Comparison of ENCODE assay signal across 8 cellular contexts in genomic region chr19:36528194-36528920, GRCh38. TPM values are rescaled to one million over a fixed set of nuclear protein-coding genes. Genes with fewer than 3 reads are reported as not detected.
DNase-seq lines count a peak whose midpoint lies in the region; ATAC-seq and TF ChIP-seq lines count a peak whose summit lies in the region.

Gene ZNF260, minus strand, starts transcription at chr19:36528271. Its CDS starts 13,033 bp downstream, at chr19:36515238.

- peak within 1 kb of the TSS; percentile 88 to 93 for H3K9ac ChIP-seq in colonic mucosa (ENCODE audit: low read depth in 2 of 2, low read length in 2 of 2)

- DNase-seq in Ammon's horn (ENCODE audit: low spot score) (peak; percentile 98), NCI-H524 treated with DMSO at 0.1 percent for 48 hours (lab: John Stamatoyannopoulos, UW) (peak; percentile 91), colonic mucosa (peak; percentile 97), kidney tubule cell (ENCODE audit: low spot score) (peak; percentile 94)
- peak; percentile 95 for DNase-seq in activated CD4-positive, alpha-beta T cell treated with anti-CD3 and anti-CD28 coated beads for 48 hours
- peak; percentile 75 to 83 for DNase-seq in stimulated activated CD4-positive, alpha-beta T cell treated with anti-CD3 and anti-CD28 coated beads, Interleukin-1b, Interleukin-23, amount 100 ng/mL, for 1 hour (ENCODE audit: low read depth in 2 of 2)

- H3K27ac ChIP-seq in colonic mucosa = peak within 1 kb of the TSS; percentile 74

- H3K4me1 ChIP-seq in colonic mucosa = no peaks in the 10 kb centered on the region

- intact Hi-C loops in colonic mucosa (cut with DNase I) = no loop called here

- peak within 1 kb of the TSS; percentile 64 for H3K4me3 ChIP-seq in colonic mucosa

- peak; percentile 84 for TF ChIP-seq POLR2A in GM19193 (IDR thresholded peaks at IDR 0.05; ENCODE audit: extremely low read depth, insufficient read depth, insufficient read length)

- peak; percentile 89 for ATAC-seq in HG03439 (IDR thresholded peaks at IDR 0.05; ENCODE audit: unreplicated experiment)

- no peaks in the 10 kb centered on the region for H3K9me3 ChIP-seq in colonic mucosa

- H3K36me3 ChIP-seq in colonic mucosa = no peaks in the 10 kb centered on the region

- no peaks in the 10 kb centered on the region for H3K27me3 ChIP-seq in colonic mucosa

- no peak for TF ChIP-seq CTCF in colonic mucosa (IDR thresholded peaks at IDR 0.05)

RNA-seq across cellular contexts. Expression of gene ZNF260, which starts in this region (rescaled TPM):
- 1 to 10 TPM; 4.8 to 6.4 TPM for total RNA-seq in colonic mucosa

Comparison
In these comparisons a context has a peak if more than half of its experiments do, and no peak if none do; other contexts are left out.
1. Peak in every context shown above with its lines: DNase-seq, ATAC-seq, H3K4me3 ChIP-seq and H3K27ac ChIP-seq.